In genomic region chr2:39227628-39228412, GRCh38 we compare ENCODE assay signal across 7 cellular contexts. TPM values are rescaled to one million over a fixed set of nuclear protein-coding genes. Genes with fewer than 3 reads are reported as not detected.
DNase-seq lines count a peak whose midpoint lies in the region; ATAC-seq, FAIRE-seq and TF ChIP-seq lines count a peak whose summit lies in the region.

No MANE protein-coding gene starts in this region.

- no peaks in the 10 kb centered on the region for H3K36me3 ChIP-seq in K562 (ENCODE audit: control insufficient read depth, insufficient read depth, low read length)
- no peaks in the 10 kb centered on the region for H3K36me3 ChIP-seq in iPS DF 6.9 (ENCODE audit: control insufficient read depth, insufficient read depth, low read length)
- no peaks in the 10 kb centered on the region for H3K36me3 ChIP-seq in small intestine (ENCODE audit: control insufficient read depth in 2 of 2, insufficient read depth in 2 of 2, low read length in 2 of 2)

- peak; percentile 93 to 95 for TF ChIP-seq RAD21 in K562 (CRISPR knock-in tag; conservative IDR thresholded peaks at IDR 0.05 in 1 of 2, IDR thresholded peaks at IDR 0.05 in 1 of 2)

- intact Hi-C loops in K562 (cut with micrococcal nuclease), result loop anchor here (1.0 to 10.0 kb wide), 4 partner anchors 107 to 691 kb away; partner anchors contain the start of gene SOS1

- BruUV-seq in K562 (replicated peaks; lab: Mats Ljungman, UMichigan), result no TSS peak

- TF ChIP-seq CTCF in GM13977 (IDR thresholded peaks at IDR 0.05; ENCODE audit: extremely low read depth, insufficient read depth, missing control alignments) (peak; percentile 82), K562 (IDR thresholded peaks at IDR 0.05 in 2 of 3, conservative IDR thresholded peaks at IDR 0.05 in 1 of 3; ENCODE audit: insufficient read depth in 2 of 3, low read depth in 1 of 3, low read length in 3 of 3) (peak; percentile 89 to 92 (median 91))

- in situ Hi-C loops in GM13977 (cut with MboI; ENCODE audit: low pct_unique_long_range_greater_than_20kb, low sequenced_read_pairs, unreplicated experiment), result loop anchor here (10.0 to 25.0 kb wide), 3 partner anchors 163 to 509 kb away; no protein-coding TSS in a partner anchor
- in situ Hi-C loops in K562 (cut with MboI), result loop anchor here (5.0 to 25.0 kb wide), 3 partner anchors 103 to 291 kb away; partner anchors contain the start of gene SOS1

- no peaks in the 10 kb centered on the region for H3K79me2 ChIP-seq in K562 (ENCODE audit: control insufficient read depth, insufficient read depth, low read length)

- TF ChIP-seq EP300 in K562 (IDR thresholded peaks at IDR 0.05; ENCODE audit: low read length), result no peak; the same call in 1 of the 2 replicates

- TF ChIP-seq POLR2A in K562 (conservative IDR thresholded peaks at IDR 0.05), result no peak

- H3K27ac ChIP-seq in K562 (ENCODE audit: extremely low read depth, low read depth, low read length), result peak overlapping the region; percentile 0; the same call in 1 of the 3 replicates
- no peak overlapping the region for H3K27ac ChIP-seq in iPS DF 6.9 (ENCODE audit: low read length)
- H3K27ac ChIP-seq in small intestine (ENCODE audit: low read depth in 1 of 2, low read length in 1 of 2), result no peak overlapping the region

- H3K4me1 ChIP-seq in K562 (replicated peaks in 1 of 2; ENCODE audit: control insufficient read depth in 2 of 2, insufficient read depth in 2 of 2, low read length in 2 of 2), result peaks cover 4 to 10% of the 10 kb centered on the region in 2 experiments; a peak in 3 of 5 replicates
- no peaks in the 10 kb centered on the region for H3K4me1 ChIP-seq in iPS DF 6.9 (ENCODE audit: control insufficient read depth, insufficient read depth, low read length)
- peaks cover 0 to 2% of the 10 kb centered on the region in 2 donors for H3K4me1 ChIP-seq in small intestine (ENCODE audit: control insufficient read depth in 2 of 2, insufficient read depth in 1 of 2, low read depth in 1 of 2, low read length in 1 of 2)

- H4K20me1 ChIP-seq in K562 (replicated peaks; ENCODE audit: control insufficient read depth, insufficient read depth, low read length), result no peaks in the 10 kb centered on the region

- no peaks in the 10 kb centered on the region for H3K9me1 ChIP-seq in K562 (ENCODE audit: control insufficient read depth, insufficient read depth, low read length)

- ATAC-seq in HG02885 (IDR thresholded peaks at IDR 0.05; ENCODE audit: poor library complexity, unreplicated experiment) (peak; percentile 86), K562 (peak; percentile 87)

- 14% methylated on average over 9 of the region's 9 CpGs for WGBS in K562 (ENCODE audit: insufficient coverage, low coverage, missing lambda C conversion rate)
- WGBS in iPS DF 6.9 (ENCODE audit: insufficient coverage, insufficient read length), result no CpG with 5 or more reads among the region's 9 CpGs
- WGBS in small intestine, 3 donors, result 18 to 24% (median 18%) methylated on average over 9 of the region's 9 CpGs

- H2AFZ ChIP-seq in K562 (ENCODE audit: low read depth, low read length), result peak overlapping the region; percentile 94

- H3K27me3 ChIP-seq in K562 (ENCODE audit: control insufficient read depth in 2 of 2, insufficient read depth in 2 of 2, low read length in 2 of 2) (no peaks in the 10 kb centered on the region), iPS DF 6.9 (ENCODE audit: control insufficient read depth, insufficient read depth, low read length) (no peaks in the 10 kb centered on the region), small intestine (ENCODE audit: control insufficient read depth in 2 of 2, insufficient read depth in 2 of 2, low read length in 2 of 2) (no peaks in the 10 kb centered on the region)

- peak overlapping the region in 1 of 2 experiments; percentile 35; a peak in 2 of 4 replicates for H3K9ac ChIP-seq in K562 (ENCODE audit: insufficient read depth in 1 of 2, low read depth in 2 of 2, low read length in 2 of 2)

- DNase-seq in GM13977 (ENCODE audit: low spot score), result peak; percentile 72
- peak; percentile 4 for DNase-seq in NCI-H2029 (lab: John Stamatoyannopoulos, UW)
- DNase-seq in UCSD-AML1 (lab: John Stamatoyannopoulos, UW; ENCODE audit: unreplicated experiment), result peak; percentile 69
- peak; percentile 72 to 86 (median 76) for DNase-seq in K562 (ENCODE audit: extremely low read depth in 1 of 4, low spot score in 3 of 4)
- DNase-seq in iPS DF 6.9 (ENCODE audit: low read depth, low spot score), result peak; percentile 43
- peak; percentile 78 for DNase-seq in small intestine

- H3K9me3 ChIP-seq in K562 (replicated peaks; ENCODE audit: control insufficient read depth, insufficient read depth, low read depth, low read length) (no peaks in the 10 kb centered on the region), iPS DF 6.9 (ENCODE audit: control insufficient read depth, insufficient read depth, low read length) (no peaks in the 10 kb centered on the region), small intestine (ENCODE audit: control insufficient read depth, low read depth) (no peaks in the 10 kb centered on the region)

- H3K4me3 ChIP-seq in K562 (no peak overlapping the region), iPS DF 6.9 (ENCODE audit: low read length) (no peak overlapping the region), small intestine (ENCODE audit: low read depth in 1 of 2, low read length in 2 of 2) (no peak overlapping the region)

- POLR2A ChIA-PET in K562 (lab: Yijun Ruan, JAX), result interaction anchor here (0.6 to 1.6 kb wide), 6 partner anchors 107 to 477 kb away, joined by 3 to 8 read pairs (median 3); partner anchors contain the start of gene SOS1

- FAIRE-seq in K562 (lab: Jason Lieb, UNC), result peak; percentile 84
- no peak for FAIRE-seq in small intestine (lab: Jason Lieb, UNC)

- H3K4me2 ChIP-seq in K562 (ENCODE audit: insufficient read depth, low read length), result peak overlapping the region; percentile 54

- CTCF ChIA-PET in K562 (lab: Yijun Ruan, JAX; ENCODE audit: low intra/inter-chr PET ratio), result interaction anchor here (0.8 to 4.6 kb wide), 5 partner anchors 108 to 503 kb away, joined by 3 to 93 read pairs (median 4); partner anchors contain the start of gene SOS1

TF ChIP-seq in K562, 482 proteins besides CTCF, POLR2A, EP300 and RAD21 (continues in another document):
- TF ChIP-seq TEAD2 (tag; IDR thresholded peaks at IDR 0.05), result no peak
- TF ChIP-seq CBX3 (IDR thresholded peaks at IDR 0.05; ENCODE audit: borderline replicate concordance in 1 of 2, low read length in 2 of 2), result peak in 1 of 2 experiments; percentile 19; a peak in 1 of 3 replicates
- TF ChIP-seq ZNF239 (CRISPR knock-in tag; IDR thresholded peaks at IDR 0.05), result no peak
- no peak for TF ChIP-seq GATA2 (CRISPR knock-in tag; IDR thresholded peaks at IDR 0.05)
- TF ChIP-seq TARDBP (IDR thresholded peaks at IDR 0.05), result no peak
- peak; percentile 27; the same call in 1 of the 2 replicates for TF ChIP-seq C11orf30 (IDR thresholded peaks at IDR 0.05; ENCODE audit: low read depth)
- no peak for TF ChIP-seq EWSR1 (IDR thresholded peaks at IDR 0.05; ENCODE audit: borderline replicate concordance, low read depth, partially characterized antibody)
- TF ChIP-seq NFIX (CRISPR knock-in tag; IDR thresholded peaks at IDR 0.05; ENCODE audit: low read depth), result no peak
- TF ChIP-seq RBM14 (IDR thresholded peaks at IDR 0.05; ENCODE audit: borderline replicate concordance, insufficient read depth, low read depth, low read length), result no peak
- no peak for TF ChIP-seq HDGF (IDR thresholded peaks at IDR 0.05)
- TF ChIP-seq ZNF449 (CRISPR knock-in tag; IDR thresholded peaks at IDR 0.05), result no peak
- no peak for TF ChIP-seq DDX20 (tag; IDR thresholded peaks at IDR 0.05; ENCODE audit: low read depth)
- TF ChIP-seq TBP (optimal IDR thresholded peaks at IDR 0.05; ENCODE audit: low read depth, low read length), result no peak
- TF ChIP-seq NCOA1 (IDR thresholded peaks at IDR 0.05; ENCODE audit: low read depth), result no peak
- TF ChIP-seq ZFP1 (CRISPR knock-in tag; IDR thresholded peaks at IDR 0.05), result no peak
- no peak for TF ChIP-seq CHCHD3 (CRISPR knock-in tag; IDR thresholded peaks at IDR 0.05)
- TF ChIP-seq ATF7 (IDR thresholded peaks at IDR 0.05), result 0 out of 2 replicates have a peak, but pooled peaks have one; percentile 24
- no peak for TF ChIP-seq MYC (IDR thresholded peaks at IDR 0.05; ENCODE audit: low read depth, low read length)
- TF ChIP-seq MYC (CRISPR knock-in tag; IDR thresholded peaks at IDR 0.05; ENCODE audit: borderline replicate concordance, low read depth), result no peak

RNA-seq across cellular contexts. Expression of gene CDKL4, which starts 15.9 kb away (rescaled TPM):
- not detected in 2 replicates for total RNA-seq in K562 (2011; cell fraction: chromatin; rRNA removed; ENCODE audit: low replicate concordance)
- total RNA-seq in K562 (2011; cell fraction: nucleolus; rRNA removed), result not detected in 2 replicates
- not detected in 2 replicates for total RNA-seq in K562 (2011; cell fraction: nucleoplasm; rRNA removed)
- total RNA-seq in K562 (2014; rRNA removed), result not detected in 2 replicates
- total RNA-seq in K562 (2014; rRNA removed; fragmentation: Illumina TruSeq; extraction: Trizol), result not detected in 2 replicates
- not detected in 2 replicates for total RNA-seq in K562 (2015; rRNA removed; fragmentation: Illumina TruSeq; extraction: Trizol)
- total RNA-seq in K562 (2021), result not detected in 2 replicates
- not detected in 2 replicates for polyA plus RNA-seq in K562 (2011; rRNA removed)
- polyA plus RNA-seq in K562 (2011; cell fraction: cytosol; rRNA removed), result not detected in 2 replicates
- polyA plus RNA-seq in K562 (2011; cell fraction: nucleus; rRNA removed), result not detected in 2 replicates
- polyA plus RNA-seq in K562 (2012), result not detected in 2 replicates
- polyA plus RNA-seq in K562 (2014; fragmentation: Illumina TruSeq; extraction: Trizol), result not detected in 2 replicates
- not detected for polyA plus RNA-seq in K562 (2014; fragmentation: Nextera tagmentation; extraction: Ambion mirVana)
- not detected in 2 replicates for polyA plus RNA-seq in K562 (2014; rRNA removed)
- 0.45 TPM in 1 of 2 replicates, not detected in the other for polyA minus RNA-seq in K562 (2011; rRNA and poly(A)+ RNA removed)
- not detected in 2 replicates for polyA minus RNA-seq in K562 (2011; cell fraction: cytosol; rRNA and poly(A)+ RNA removed)
- not detected in 2 replicates for polyA minus RNA-seq in K562 (2011; cell fraction: nucleus; rRNA and poly(A)+ RNA removed)
- polyA plus RNA-seq in small intestine, result not detected

Comparison
In these comparisons a context has a peak if more than half of its experiments do, and no peak if none do; other contexts are left out.
1. DNase-seq: peak in every context shown above with its lines; median percentile 78 in small intestine; 76 in K562; 72 in GM13977; 69 in UCSD-AML1; 43 in iPS DF 6.9; 4 in NCI-H2029.